1 cellular context compared by ENCODE assay signal in the genomic region with DNA sequence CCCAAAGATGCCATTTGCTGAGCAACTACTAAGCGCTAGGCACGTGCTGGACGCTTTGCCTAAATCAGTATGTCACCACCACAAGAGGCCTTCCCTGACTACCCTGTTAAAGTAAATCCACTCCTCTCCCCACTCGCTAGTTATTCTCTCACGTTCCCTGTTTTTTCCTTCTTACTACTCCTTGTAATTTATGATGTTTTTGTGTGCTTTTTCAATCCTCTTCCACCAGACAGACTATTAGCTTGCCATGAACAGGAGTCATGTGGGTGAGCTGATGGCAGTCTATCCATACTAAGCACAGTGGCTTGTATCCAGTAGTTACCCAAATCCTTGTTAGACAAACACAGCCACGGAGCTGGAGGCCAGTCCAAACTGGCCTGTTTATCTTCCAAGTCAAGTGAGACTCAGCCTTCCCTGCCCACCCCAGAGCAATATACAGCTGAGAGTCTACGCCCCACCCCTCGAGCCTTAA.
TF ChIP-seq lines count a peak whose summit lies in the region.

No MANE protein-coding gene starts in this region.

TF ChIP-seq in K562, 482 proteins besides CTCF, POLR2A, EP300 and RAD21:
- TF ChIP-seq, protein P1, sequence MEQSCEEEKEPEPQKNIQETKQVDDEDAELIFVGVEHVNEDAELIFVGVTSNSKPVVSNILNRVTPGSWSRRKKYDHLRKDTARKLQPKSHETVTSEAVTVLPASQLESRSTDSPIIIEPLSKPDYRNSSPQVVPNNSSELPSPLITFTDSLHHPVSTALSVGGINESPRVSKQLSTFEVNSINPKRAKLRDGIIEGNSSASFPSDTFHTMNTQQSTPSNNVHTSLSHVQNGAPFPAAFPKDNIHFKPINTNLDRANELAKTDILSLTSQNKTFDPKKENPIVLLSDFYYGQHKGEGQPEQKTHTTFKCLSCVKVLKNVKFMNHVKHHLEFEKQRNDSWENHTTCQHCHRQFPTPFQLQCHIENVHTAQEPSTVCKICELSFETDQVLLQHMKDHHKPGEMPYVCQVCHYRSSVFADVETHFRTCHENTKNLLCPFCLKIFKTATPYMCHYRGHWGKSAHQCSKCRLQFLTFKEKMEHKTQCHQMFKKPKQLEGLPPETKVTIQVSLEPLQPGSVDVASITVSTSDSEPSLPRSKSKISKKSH (CRISPR knock-in tag; IDR thresholded peaks at IDR 0.05) = no peak
- TF ChIP-seq, protein P2, sequence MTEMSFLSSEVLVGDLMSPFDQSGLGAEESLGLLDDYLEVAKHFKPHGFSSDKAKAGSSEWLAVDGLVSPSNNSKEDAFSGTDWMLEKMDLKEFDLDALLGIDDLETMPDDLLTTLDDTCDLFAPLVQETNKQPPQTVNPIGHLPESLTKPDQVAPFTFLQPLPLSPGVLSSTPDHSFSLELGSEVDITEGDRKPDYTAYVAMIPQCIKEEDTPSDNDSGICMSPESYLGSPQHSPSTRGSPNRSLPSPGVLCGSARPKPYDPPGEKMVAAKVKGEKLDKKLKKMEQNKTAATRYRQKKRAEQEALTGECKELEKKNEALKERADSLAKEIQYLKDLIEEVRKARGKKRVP (CRISPR knock-in tag; IDR thresholded peaks at IDR 0.05) = no peak
- TF ChIP-seq ZFX (CRISPR knock-in tag; IDR thresholded peaks at IDR 0.05) = peak; percentile 22
- peak; percentile 7; the same call in 1 of the 2 replicates for TF ChIP-seq EHMT2 (IDR thresholded peaks at IDR 0.05)
- no peak for TF ChIP-seq HSF4 (CRISPR knock-in tag; IDR thresholded peaks at IDR 0.05; ENCODE audit: borderline replicate concordance)
- TF ChIP-seq, protein P3, sequence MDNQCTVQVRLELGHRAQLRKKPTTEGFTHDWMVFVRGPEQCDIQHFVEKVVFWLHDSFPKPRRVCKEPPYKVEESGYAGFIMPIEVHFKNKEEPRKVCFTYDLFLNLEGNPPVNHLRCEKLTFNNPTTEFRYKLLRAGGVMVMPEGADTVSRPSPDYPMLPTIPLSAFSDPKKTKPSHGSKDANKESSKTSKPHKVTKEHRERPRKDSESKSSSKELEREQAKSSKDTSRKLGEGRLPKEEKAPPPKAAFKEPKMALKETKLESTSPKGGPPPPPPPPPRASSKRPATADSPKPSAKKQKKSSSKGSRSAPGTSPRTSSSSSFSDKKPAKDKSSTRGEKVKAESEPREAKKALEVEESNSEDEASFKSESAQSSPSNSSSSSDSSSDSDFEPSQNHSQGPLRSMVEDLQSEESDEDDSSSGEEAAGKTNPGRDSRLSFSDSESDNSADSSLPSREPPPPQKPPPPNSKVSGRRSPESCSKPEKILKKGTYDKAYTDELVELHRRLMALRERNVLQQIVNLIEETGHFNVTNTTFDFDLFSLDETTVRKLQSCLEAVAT (IDR thresholded peaks at IDR 0.05) = 0 out of 4 replicates have a peak, but pooled peaks of 1 of the 2 experiments have one; percentile 32
- TF ChIP-seq, protein P4, sequence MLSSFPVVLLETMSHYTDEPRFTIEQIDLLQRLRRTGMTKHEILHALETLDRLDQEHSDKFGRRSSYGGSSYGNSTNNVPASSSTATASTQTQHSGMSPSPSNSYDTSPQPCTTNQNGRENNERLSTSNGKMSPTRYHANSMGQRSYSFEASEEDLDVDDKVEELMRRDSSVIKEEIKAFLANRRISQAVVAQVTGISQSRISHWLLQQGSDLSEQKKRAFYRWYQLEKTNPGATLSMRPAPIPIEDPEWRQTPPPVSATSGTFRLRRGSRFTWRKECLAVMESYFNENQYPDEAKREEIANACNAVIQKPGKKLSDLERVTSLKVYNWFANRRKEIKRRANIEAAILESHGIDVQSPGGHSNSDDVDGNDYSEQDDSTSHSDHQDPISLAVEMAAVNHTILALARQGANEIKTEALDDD (IDR thresholded peaks at IDR 0.05) = 0 out of 2 replicates have a peak, but pooled peaks have one; percentile 34
- TF ChIP-seq ZNF124 (CRISPR knock-in tag; IDR thresholded peaks at IDR 0.05) = no peak
- TF ChIP-seq HDGF (IDR thresholded peaks at IDR 0.05) = peak; percentile 81
- 0 out of 2 replicates have a peak, but pooled peaks have one; percentile 38 for TF ChIP-seq GATAD2A (IDR thresholded peaks at IDR 0.05)
- TF ChIP-seq, protein P5, sequence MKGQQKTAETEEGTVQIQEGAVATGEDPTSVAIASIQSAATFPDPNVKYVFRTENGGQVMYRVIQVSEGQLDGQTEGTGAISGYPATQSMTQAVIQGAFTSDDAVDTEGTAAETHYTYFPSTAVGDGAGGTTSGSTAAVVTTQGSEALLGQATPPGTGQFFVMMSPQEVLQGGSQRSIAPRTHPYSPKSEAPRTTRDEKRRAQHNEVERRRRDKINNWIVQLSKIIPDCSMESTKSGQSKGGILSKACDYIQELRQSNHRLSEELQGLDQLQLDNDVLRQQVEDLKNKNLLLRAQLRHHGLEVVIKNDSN (CRISPR knock-in tag; IDR thresholded peaks at IDR 0.05) = peak; percentile 15; the same call in 1 of the 2 replicates
- TF ChIP-seq HDAC2 (IDR thresholded peaks at IDR 0.05) = 0 out of 2 replicates have a peak, but pooled peaks have one; percentile 11
- peak; percentile 65 for TF ChIP-seq BCOR (IDR thresholded peaks at IDR 0.05)
- TF ChIP-seq, protein P6, sequence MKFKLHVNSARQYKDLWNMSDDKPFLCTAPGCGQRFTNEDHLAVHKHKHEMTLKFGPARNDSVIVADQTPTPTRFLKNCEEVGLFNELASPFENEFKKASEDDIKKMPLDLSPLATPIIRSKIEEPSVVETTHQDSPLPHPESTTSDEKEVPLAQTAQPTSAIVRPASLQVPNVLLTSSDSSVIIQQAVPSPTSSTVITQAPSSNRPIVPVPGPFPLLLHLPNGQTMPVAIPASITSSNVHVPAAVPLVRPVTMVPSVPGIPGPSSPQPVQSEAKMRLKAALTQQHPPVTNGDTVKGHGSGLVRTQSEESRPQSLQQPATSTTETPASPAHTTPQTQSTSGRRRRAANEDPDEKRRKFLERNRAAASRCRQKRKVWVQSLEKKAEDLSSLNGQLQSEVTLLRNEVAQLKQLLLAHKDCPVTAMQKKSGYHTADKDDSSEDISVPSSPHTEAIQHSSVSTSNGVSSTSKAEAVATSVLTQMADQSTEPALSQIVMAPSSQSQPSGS (CRISPR knock-in tag; IDR thresholded peaks at IDR 0.05) = no peak
- TF ChIP-seq, protein P7, sequence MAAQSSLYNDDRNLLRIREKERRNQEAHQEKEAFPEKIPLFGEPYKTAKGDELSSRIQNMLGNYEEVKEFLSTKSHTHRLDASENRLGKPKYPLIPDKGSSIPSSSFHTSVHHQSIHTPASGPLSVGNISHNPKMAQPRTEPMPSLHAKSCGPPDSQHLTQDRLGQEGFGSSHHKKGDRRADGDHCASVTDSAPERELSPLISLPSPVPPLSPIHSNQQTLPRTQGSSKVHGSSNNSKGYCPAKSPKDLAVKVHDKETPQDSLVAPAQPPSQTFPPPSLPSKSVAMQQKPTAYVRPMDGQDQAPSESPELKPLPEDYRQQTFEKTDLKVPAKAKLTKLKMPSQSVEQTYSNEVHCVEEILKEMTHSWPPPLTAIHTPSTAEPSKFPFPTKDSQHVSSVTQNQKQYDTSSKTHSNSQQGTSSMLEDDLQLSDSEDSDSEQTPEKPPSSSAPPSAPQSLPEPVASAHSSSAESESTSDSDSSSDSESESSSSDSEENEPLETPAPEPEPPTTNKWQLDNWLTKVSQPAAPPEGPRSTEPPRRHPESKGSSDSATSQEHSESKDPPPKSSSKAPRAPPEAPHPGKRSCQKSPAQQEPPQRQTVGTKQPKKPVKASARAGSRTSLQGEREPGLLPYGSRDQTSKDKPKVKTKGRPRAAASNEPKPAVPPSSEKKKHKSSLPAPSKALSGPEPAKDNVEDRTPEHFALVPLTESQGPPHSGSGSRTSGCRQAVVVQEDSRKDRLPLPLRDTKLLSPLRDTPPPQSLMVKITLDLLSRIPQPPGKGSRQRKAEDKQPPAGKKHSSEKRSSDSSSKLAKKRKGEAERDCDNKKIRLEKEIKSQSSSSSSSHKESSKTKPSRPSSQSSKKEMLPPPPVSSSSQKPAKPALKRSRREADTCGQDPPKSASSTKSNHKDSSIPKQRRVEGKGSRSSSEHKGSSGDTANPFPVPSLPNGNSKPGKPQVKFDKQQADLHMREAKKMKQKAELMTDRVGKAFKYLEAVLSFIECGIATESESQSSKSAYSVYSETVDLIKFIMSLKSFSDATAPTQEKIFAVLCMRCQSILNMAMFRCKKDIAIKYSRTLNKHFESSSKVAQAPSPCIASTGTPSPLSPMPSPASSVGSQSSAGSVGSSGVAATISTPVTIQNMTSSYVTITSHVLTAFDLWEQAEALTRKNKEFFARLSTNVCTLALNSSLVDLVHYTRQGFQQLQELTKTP (IDR thresholded peaks at IDR 0.05; ENCODE audit: low read depth in 1 of 2, partially characterized antibody in 2 of 2) = peak in 1 of 2 experiments; percentile 57
- TF ChIP-seq, protein P8, sequence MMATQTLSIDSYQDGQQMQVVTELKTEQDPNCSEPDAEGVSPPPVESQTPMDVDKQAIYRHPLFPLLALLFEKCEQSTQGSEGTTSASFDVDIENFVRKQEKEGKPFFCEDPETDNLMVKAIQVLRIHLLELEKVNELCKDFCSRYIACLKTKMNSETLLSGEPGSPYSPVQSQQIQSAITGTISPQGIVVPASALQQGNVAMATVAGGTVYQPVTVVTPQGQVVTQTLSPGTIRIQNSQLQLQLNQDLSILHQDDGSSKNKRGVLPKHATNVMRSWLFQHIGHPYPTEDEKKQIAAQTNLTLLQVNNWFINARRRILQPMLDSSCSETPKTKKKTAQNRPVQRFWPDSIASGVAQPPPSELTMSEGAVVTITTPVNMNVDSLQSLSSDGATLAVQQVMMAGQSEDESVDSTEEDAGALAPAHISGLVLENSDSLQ (IDR thresholded peaks at IDR 0.05) = peak; percentile 27; the same call in 1 of the 2 replicates
- no peak for TF ChIP-seq ASH1L (IDR thresholded peaks at IDR 0.05; ENCODE audit: borderline replicate concordance, low read depth, partially characterized antibody)
- no peak for TF ChIP-seq ZNF253 (CRISPR knock-in tag; conservative IDR thresholded peaks at IDR 0.05)
- no peak for TF ChIP-seq POLR2AphosphoS2 (IDR thresholded peaks at IDR 0.05; ENCODE audit: low read length)
- TF ChIP-seq FOXK2 (conservative IDR thresholded peaks at IDR 0.05 in 1 of 2, IDR thresholded peaks at IDR 0.05 in 1 of 2; ENCODE audit: low read depth in 2 of 2) = peak in 1 of 2 experiments; percentile 50; a peak in 1 of 4 replicates
- no peak for TF ChIP-seq ETV5 (CRISPR knock-in tag; IDR thresholded peaks at IDR 0.05; ENCODE audit: low read depth)
- TF ChIP-seq, protein P9, sequence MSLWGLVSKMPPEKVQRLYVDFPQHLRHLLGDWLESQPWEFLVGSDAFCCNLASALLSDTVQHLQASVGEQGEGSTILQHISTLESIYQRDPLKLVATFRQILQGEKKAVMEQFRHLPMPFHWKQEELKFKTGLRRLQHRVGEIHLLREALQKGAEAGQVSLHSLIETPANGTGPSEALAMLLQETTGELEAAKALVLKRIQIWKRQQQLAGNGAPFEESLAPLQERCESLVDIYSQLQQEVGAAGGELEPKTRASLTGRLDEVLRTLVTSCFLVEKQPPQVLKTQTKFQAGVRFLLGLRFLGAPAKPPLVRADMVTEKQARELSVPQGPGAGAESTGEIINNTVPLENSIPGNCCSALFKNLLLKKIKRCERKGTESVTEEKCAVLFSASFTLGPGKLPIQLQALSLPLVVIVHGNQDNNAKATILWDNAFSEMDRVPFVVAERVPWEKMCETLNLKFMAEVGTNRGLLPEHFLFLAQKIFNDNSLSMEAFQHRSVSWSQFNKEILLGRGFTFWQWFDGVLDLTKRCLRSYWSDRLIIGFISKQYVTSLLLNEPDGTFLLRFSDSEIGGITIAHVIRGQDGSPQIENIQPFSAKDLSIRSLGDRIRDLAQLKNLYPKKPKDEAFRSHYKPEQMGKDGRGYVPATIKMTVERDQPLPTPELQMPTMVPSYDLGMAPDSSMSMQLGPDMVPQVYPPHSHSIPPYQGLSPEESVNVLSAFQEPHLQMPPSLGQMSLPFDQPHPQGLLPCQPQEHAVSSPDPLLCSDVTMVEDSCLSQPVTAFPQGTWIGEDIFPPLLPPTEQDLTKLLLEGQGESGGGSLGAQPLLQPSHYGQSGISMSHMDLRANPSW (CRISPR knock-in tag; IDR thresholded peaks at IDR 0.05) = no peak
- peak; percentile 9; the same call in 1 of the 2 replicates for TF ChIP-seq DPF2 (IDR thresholded peaks at IDR 0.05)
- peak; percentile 80 for TF ChIP-seq ZFP36 (IDR thresholded peaks at IDR 0.05; ENCODE audit: low read depth, low read length, partially characterized antibody)
- no peak for TF ChIP-seq KAT8 (IDR thresholded peaks at IDR 0.05; ENCODE audit: low read depth)
- peak; percentile 80; the same call in 1 of the 2 replicates for TF ChIP-seq ZKSCAN1 (IDR thresholded peaks at IDR 0.05; ENCODE audit: low read depth, low read length)
- TF ChIP-seq PHF8 (IDR thresholded peaks at IDR 0.05; ENCODE audit: borderline replicate concordance, low read length) = 0 out of 2 replicates have a peak, but pooled peaks have one; percentile 2
- TF ChIP-seq PTBP1 (IDR thresholded peaks at IDR 0.05; ENCODE audit: low read depth, low read length) = no peak
- 0 out of 2 replicates have a peak, but pooled peaks have one; percentile 25 for TF ChIP-seq NBN (IDR thresholded peaks at IDR 0.05; ENCODE audit: low read depth)
- peak in 1 of 2 experiments; percentile 37; a peak in 1 of 4 replicates for TF ChIP-seq HDAC1 (IDR thresholded peaks at IDR 0.05)
- TF ChIP-seq GTF2E2 (tag; IDR thresholded peaks at IDR 0.05) = no peak
- TF ChIP-seq HLTF (IDR thresholded peaks at IDR 0.05) = 0 out of 2 replicates have a peak, but pooled peaks have one; percentile 22
- peak; percentile 56 for TF ChIP-seq RBM25 (IDR thresholded peaks at IDR 0.05; ENCODE audit: low read depth, low read length, severe bottlenecking)
- peak; percentile 78 for TF ChIP-seq SMARCA5 (IDR thresholded peaks at IDR 0.05)
- 0 out of 2 replicates have a peak, but pooled peaks have one; percentile 20 for TF ChIP-seq LARP7 (IDR thresholded peaks at IDR 0.05)
TF ChIP-seq in K562: peak in this region for 22.
